Comparison of ENCODE assay signal across 27 cellular contexts in the genomic region with DNA sequence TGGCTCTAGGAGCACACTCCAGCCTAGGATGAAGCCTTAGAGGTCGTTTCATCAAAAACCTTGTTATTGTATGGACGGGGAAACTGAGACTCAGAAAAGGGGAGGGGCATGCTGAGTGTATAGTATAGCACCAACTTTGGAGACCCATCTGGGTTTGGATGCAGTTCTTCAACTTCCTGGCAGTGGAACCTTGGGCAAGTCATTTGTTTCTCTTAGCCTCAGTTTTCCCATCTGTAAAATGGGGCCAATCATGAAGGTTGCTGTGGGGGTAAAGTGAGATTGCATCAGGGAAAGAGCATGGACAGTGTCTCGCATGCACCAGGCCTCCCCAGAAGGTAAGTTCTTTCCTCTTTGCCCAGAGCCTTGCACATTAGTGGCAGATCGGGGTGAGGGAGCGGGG. TPM values are rescaled to one million over a fixed set of nuclear protein-coding genes. Genes with fewer than 3 reads are reported as not detected.
A peak's percentile ranks its signal among the peaks of the same experiment; 100 is the strongest.
DNase-seq lines count a peak whose midpoint lies in the region; ATAC-seq, FAIRE-seq and TF ChIP-seq lines count a peak whose summit lies in the region.
"Had no signal": no experiment of that assay in that cellular context is flagged by ENCODE, and none has a peak within 500 bp of the region (broad histone marks: within the 10 kb centered on the region; RNA-seq: fewer than 3 reads in every experiment).

No MANE protein-coding gene starts in this region.

- H2AK5ac ChIP-seq in IMR-90 (ENCODE audit: low read depth, low read length) (no peak overlapping the region), H1 (ENCODE audit: low read depth, low read length) (no peak overlapping the region)

- TF ChIP-seq CTCF in HCT116 (IDR thresholded peaks at IDR 0.05 in 2 of 3, conservative IDR thresholded peaks at IDR 0.05 in 1 of 3; ENCODE audit: borderline replicate concordance in 1 of 3, insufficient read depth in 1 of 3, low read depth in 2 of 3, low read length in 2 of 3), result no peak
- no peak for TF ChIP-seq CTCF in IMR-90 (conservative IDR thresholded peaks at IDR 0.05; ENCODE audit: low read depth, low read length)
- no peak for TF ChIP-seq CTCF in H1 (IDR thresholded peaks at IDR 0.05; ENCODE audit: control extremely low read depth in 1 of 3, insufficient read depth in 1 of 3, low read depth in 1 of 3, low read length in 3 of 3)

- no peak overlapping the region for H2BK12ac ChIP-seq in H1 (ENCODE audit: low read depth, low read length)

- no peak for ATAC-seq in HCT116
- ATAC-seq in IMR-90 (ENCODE audit: low read depth), result no peak
- ATAC-seq in stimulated activated naive CD8-positive, alpha-beta T cell treated with anti-CD3 and anti-CD28 coated beads, Interleukin-15, Interleukin-2, amounts not matched to agents 100 U/mL and 50 U/mL, for 24 hours, result no peak
- no peak for ATAC-seq in GM21515 (IDR thresholded peaks at IDR 0.05; ENCODE audit: unreplicated experiment)

- H3K79me1 ChIP-seq in IMR-90 (ENCODE audit: low read depth in 1 of 2, low read length in 2 of 2) (no peaks in the 10 kb centered on the region), H1 (ENCODE audit: low read depth, low read length) (no peaks in the 10 kb centered on the region)

- H3K4me1 ChIP-seq in HCT116 (ENCODE audit: control insufficient read depth in 1 of 2, insufficient read depth in 2 of 2, low read length in 2 of 2), result peaks cover 6 to 16% of the 10 kb centered on the region in 2 experiments; a peak in 3 of 4 replicates
- no peaks in the 10 kb centered on the region for H3K4me1 ChIP-seq in IMR-90 (ENCODE audit: control insufficient read depth, insufficient read depth, low read length)
- no peaks in the 10 kb centered on the region for H3K4me1 ChIP-seq in H1 (replicated peaks in 1 of 4; ENCODE audit: control insufficient read depth in 3 of 4, insufficient read depth in 4 of 4, low read length in 3 of 4)
- H3K4me1 ChIP-seq in effector memory CD4-positive, alpha-beta T cell (ENCODE audit: control insufficient read depth, insufficient read depth, low read length, poor library complexity, severe bottlenecking), result no peaks in the 10 kb centered on the region
- H3K4me1 ChIP-seq: BLaER1 had no signal

- H3K18ac ChIP-seq in IMR-90 (ENCODE audit: low read depth, low read length) (no peak overlapping the region), H1 (ENCODE audit: extremely low read depth, low read length) (no peak overlapping the region)

- no peak overlapping the region for H4K8ac ChIP-seq in IMR-90 (ENCODE audit: low read depth in 2 of 2, low read length in 2 of 2)
- no peak overlapping the region for H4K8ac ChIP-seq in H1 (ENCODE audit: extremely low read depth, insufficient read depth, low read length)

- H4K20me1 ChIP-seq in HCT116 (ENCODE audit: insufficient read depth) (no peaks in the 10 kb centered on the region), IMR-90 (ENCODE audit: insufficient read depth, low read length) (no peaks in the 10 kb centered on the region), H1 (replicated peaks in 1 of 2; ENCODE audit: control insufficient read depth in 1 of 2, insufficient read depth in 2 of 2, low read length in 2 of 2) (no peaks in the 10 kb centered on the region)
- H4K20me1 ChIP-seq: BLaER1 had no signal

- H2BK5ac ChIP-seq in IMR-90 (ENCODE audit: low read depth, low read length, poor library complexity, severe bottlenecking) (no peak overlapping the region), H1 (ENCODE audit: low read depth, low read length) (no peak overlapping the region)

- H3K23me2 ChIP-seq in H1 (ENCODE audit: low read depth, low read length), result no peaks in the 10 kb centered on the region

- H2AFZ ChIP-seq in HCT116 (ENCODE audit: low read depth, low read length, poor library complexity, severe bottlenecking) (no peak overlapping the region), IMR-90 (replicated peaks; ENCODE audit: low read length, poor library complexity) (peak overlapping the region; percentile 43), H1 (ENCODE audit: low read length) (no peak overlapping the region)

- H3K4ac ChIP-seq in IMR-90 (ENCODE audit: low read depth, low read length), result no peak overlapping the region
- H3K4ac ChIP-seq in H1 (replicated peaks; ENCODE audit: insufficient read length, low read depth, low read length), result no peak overlapping the region

- H3K27ac ChIP-seq in HCT116 (ENCODE audit: low read depth, low read length) (peak overlapping the region; percentile 97; the same call in 1 of the 2 replicates), IMR-90 (ENCODE audit: insufficient read depth, low read length) (no peak overlapping the region), H1 (ENCODE audit: low read depth, low read length) (no peak overlapping the region)
- no peak overlapping the region for H3K27ac ChIP-seq in effector memory CD4-positive, alpha-beta T cell (ENCODE audit: insufficient read depth, low read length, poor library complexity, severe bottlenecking)
- H3K27ac ChIP-seq: BLaER1 had no signal

- in situ Hi-C loops in IMR-90 (cut with MboI; ENCODE audit: low sequenced_read_pairs), result no loop called here

- H2BK20ac ChIP-seq in IMR-90 (ENCODE audit: low read depth, low read length), result no peak overlapping the region
- H2BK20ac ChIP-seq in H1 (ENCODE audit: low read length), result no peak overlapping the region

- H2BK15ac ChIP-seq in IMR-90 (ENCODE audit: low read depth, low read length) (no peak overlapping the region), H1 (ENCODE audit: low read length) (no peak overlapping the region)

- no peak for FAIRE-seq in H1 (lab: Jason Lieb, UNC)
- FAIRE-seq: A204.1, GM12891, GM19239 had no signal

- H4K5ac ChIP-seq in IMR-90 (ENCODE audit: low read depth, low read length) (no peak overlapping the region), H1 (ENCODE audit: insufficient read length, low read depth, low read length) (no peak overlapping the region)

- TF ChIP-seq POLR2A in HCT116 (IDR thresholded peaks at IDR 0.05; ENCODE audit: borderline replicate concordance, extremely low read depth, insufficient read depth, insufficient read length) (no peak), IMR-90 (IDR thresholded peaks at IDR 0.05; ENCODE audit: low read depth, low read length) (no peak), H1 (IDR thresholded peaks at IDR 0.05; ENCODE audit: control extremely low read depth in 1 of 2, low read depth in 2 of 2, low read length in 2 of 2) (no peak)

- no peak overlapping the region for H2BK120ac ChIP-seq in IMR-90 (ENCODE audit: low read depth, low read length)
- H2BK120ac ChIP-seq in H1 (replicated peaks; ENCODE audit: low read depth, low read length), result no peak overlapping the region

- H3K4me2 ChIP-seq in HCT116 (ENCODE audit: low read length) (peak overlapping the region; percentile 98), IMR-90 (ENCODE audit: low read depth, low read length) (no peak overlapping the region), H1 (ENCODE audit: insufficient read depth in 1 of 2, low read depth in 2 of 2, low read length in 2 of 2) (no peak overlapping the region)
- H3K4me2 ChIP-seq: BLaER1 had no signal

- no peak overlapping the region for H2AK9ac ChIP-seq in IMR-90 (replicated peaks; ENCODE audit: low read depth, low read length, poor library complexity)

- H3K23ac ChIP-seq in IMR-90 (ENCODE audit: low read depth, low read length) (no peak overlapping the region), H1 (ENCODE audit: insufficient read length) (no peak overlapping the region)

- no peaks in the 10 kb centered on the region for H3K9me2 ChIP-seq in HCT116 (ENCODE audit: insufficient read depth)

- TF ChIP-seq RAD21 in HCT116 (IDR thresholded peaks at IDR 0.05; ENCODE audit: low read depth) (no peak), IMR-90 (IDR thresholded peaks at IDR 0.05; ENCODE audit: low read length) (no peak), H1 (IDR thresholded peaks at IDR 0.05 in 1 of 2, conservative IDR thresholded peaks at IDR 0.05 in 1 of 2; ENCODE audit: low read depth in 2 of 2, low read length in 2 of 2) (no peak)

- H3K9me1 ChIP-seq in IMR-90 (ENCODE audit: insufficient read depth, low read length), result no peaks in the 10 kb centered on the region

- intact Hi-C loops in HCT116 (cut with micrococcal nuclease), result loop anchor here (2.0 kb wide), 1 partner anchor 130 kb away; no protein-coding TSS in a partner anchor
- intact Hi-C loops in IMR-90 (cut with micrococcal nuclease), result no loop called here

- H3K9me3 ChIP-seq in HCT116 (ENCODE audit: control insufficient read depth in 1 of 2, insufficient read depth in 1 of 2, low read depth in 1 of 2, low read length in 2 of 2) (no peaks in the 10 kb centered on the region), IMR-90 (ENCODE audit: control insufficient read depth, insufficient read depth, low read length) (no peaks in the 10 kb centered on the region), H1 (ENCODE audit: insufficient read depth in 2 of 2, low read depth in 1 of 2, low read length in 1 of 2) (peaks cover 2 to 3% of the 10 kb centered on the region in 2 experiments; a peak in 1 of 4 replicates)
- no peaks in the 10 kb centered on the region for H3K9me3 ChIP-seq in effector memory CD4-positive, alpha-beta T cell (ENCODE audit: control insufficient read depth, low read length)
- H3K9me3 ChIP-seq: BE2C, BLaER1 had no signal

- dilution Hi-C loops in IMR-90 (cut with HindIII; ENCODE audit: low sequenced_read_pairs, unreplicated experiment), result no loop called here

- H3K79me2 ChIP-seq in HCT116 (ENCODE audit: insufficient read depth, low read length), result no peaks in the 10 kb centered on the region
- no peaks in the 10 kb centered on the region for H3K79me2 ChIP-seq in H1 (ENCODE audit: control insufficient read depth in 1 of 2, insufficient read depth in 2 of 2, low read length in 2 of 2)

- no peak overlapping the region for H3K9ac ChIP-seq in HCT116 (ENCODE audit: low read length)
- no peak overlapping the region for H3K9ac ChIP-seq in IMR-90 (ENCODE audit: low read depth, low read length)
- H3K9ac ChIP-seq in H1 (replicated peaks in 1 of 4; ENCODE audit: extremely low read depth in 1 of 4, low read depth in 3 of 4, low read length in 3 of 4), result no peak overlapping the region
- H3K9ac ChIP-seq: BLaER1 had no signal

- H3K14ac ChIP-seq in IMR-90 (replicated peaks; ENCODE audit: low read depth, low read length), result no peak overlapping the region
- no peak overlapping the region for H3K14ac ChIP-seq in H1 (ENCODE audit: insufficient read length)

- H4K91ac ChIP-seq in IMR-90 (ENCODE audit: insufficient read depth, low read depth, low read length) (no peak overlapping the region), H1 (replicated peaks; ENCODE audit: insufficient read length, low read length) (no peak overlapping the region)

- no peak for DNase-seq in HCT116 (ENCODE audit: low read depth, low spot score)
- no peak for DNase-seq in IMR-90
- DNase-seq in H1 (ENCODE audit: low read depth in 1 of 2, low spot score in 2 of 2), result no peak
- DNase-seq in effector memory CD4-positive, alpha-beta T cell, result no peak
- DNase-seq in stimulated activated naive CD8-positive, alpha-beta T cell treated with anti-CD3 and anti-CD28 coated beads, Interleukin-15, Interleukin-2, amounts not matched to agents 100 U/mL and 50 U/mL, for 24 hours, result no peak
- DNase-seq: 8988T; ACHN; BE2C; C1 segment of cervical spinal cord; CD4-positive, alpha-beta memory T cell; CD4-positive, CD25-positive, alpha-beta regulatory T cell; CD8-positive, alpha-beta memory T cell; COR-L47; DMS 273 treated with DMSO at 0.1 percent for 48 hours; DMS153; DMS53; DMS79; DND-41; EL; GDM1 had no signal

- H3K4me3 ChIP-seq in HCT116 (replicated peaks in 1 of 2; ENCODE audit: low read depth in 1 of 2, low read length in 2 of 2) (peak overlapping the region; percentile 82 to 83; a peak in 2 of 4 replicates), IMR-90 (ENCODE audit: insufficient read depth, low read depth, low read length) (no peak overlapping the region), H1 (ENCODE audit: extremely low read depth in 1 of 4, insufficient read depth in 2 of 4, low read depth in 3 of 4, low read length in 4 of 4) (no peak overlapping the region)
- H3K4me3 ChIP-seq in effector memory CD4-positive, alpha-beta T cell (ENCODE audit: insufficient read depth, low read depth, low read length, poor library complexity, severe bottlenecking), result no peak overlapping the region
- H3K4me3 ChIP-seq: BLaER1 had no signal

- H3K27me3 ChIP-seq in HCT116 (ENCODE audit: insufficient read depth, low read length), result no peaks in the 10 kb centered on the region
- peaks cover 38% of the 10 kb centered on the region for H3K27me3 ChIP-seq in IMR-90 (ENCODE audit: control insufficient read depth, insufficient read depth, low read length)
- peaks cover 0 to 18% (median 2%) of the 10 kb centered on the region in 4 experiments; a peak in 5 of 7 replicates for H3K27me3 ChIP-seq in H1 (replicated peaks in 1 of 4; ENCODE audit: control insufficient read depth in 3 of 4, extremely low read depth in 1 of 4, insufficient read depth in 3 of 4, low read length in 3 of 4)
- H3K27me3 ChIP-seq in effector memory CD4-positive, alpha-beta T cell (replicated peaks; ENCODE audit: control insufficient read depth, insufficient read depth, low read length, poor library complexity, severe bottlenecking), result no peaks in the 10 kb centered on the region
- H3K27me3 ChIP-seq: BE2C, BLaER1 had no signal

- no TSS peak for BruUV-seq in HCT116 (replicated peaks; lab: Mats Ljungman, UMichigan)
- BruUV-seq in IMR-90 (replicated peaks; lab: Mats Ljungman, UMichigan), result no TSS peak

- CTCF ChIA-PET in HCT116 (lab: Charles Lee), result interaction anchor here (0.9 kb wide), 1 partner anchor 631 kb away, joined by 3 read pairs; no protein-coding TSS in a partner anchor
- CTCF ChIA-PET in IMR-90 (lab: Yijun Ruan, JAX), result no interaction called here
- CTCF ChIA-PET in H1 (lab: Charles Lee; ENCODE audit: partially characterized antibody), result interaction anchor here (0.5 to 2.7 kb wide), 6 partner anchors 22 to 142 kb away, joined by 3 to 9 read pairs (median 4); no protein-coding TSS in a partner anchor

- RAD21 ChIA-PET in HCT116 (lab: Charles Lee; ENCODE audit: low non-redundant PET in 1 of 2, low total read pairs in 2 of 2, uncharacterized antibody in 2 of 2, unreplicated experiment in 2 of 2), result interaction anchor here (0.6 to 1.5 kb wide), 2 partner anchors 89 to 128 kb away, joined by 3 to 5 read pairs; no protein-coding TSS in a partner anchor

- POLR2A ChIA-PET in HCT116 (lab: Charles Lee) (no interaction called here), IMR-90 (lab: Charles Lee; ENCODE audit: unreplicated experiment) (no interaction called here), H1 (lab: Charles Lee; ENCODE audit: partially characterized antibody) (interaction anchor here (1.0 to 1.1 kb wide), 2 partner anchors 22 to 84 kb away, joined by 3 read pairs; no protein-coding TSS in a partner anchor)

- WGBS in IMR-90 (ENCODE audit: extremely low coverage in 2 of 2, insufficient read length in 1 of 2), 2 experiments, result no CpG with 5 or more reads among the region's 5 CpGs
- WGBS in H1 (ENCODE audit: extremely low coverage in 1 of 2, insufficient coverage in 1 of 2, insufficient read length in 1 of 2, insufficient replicate concordance in 2 of 2, low coverage in 1 of 2, low lambda C conversion rate in 2 of 2, missing lambda C conversion rate in 1 of 2), 2 experiments, result 91% methylated on average over 5 of the region's 5 CpGs; no CpG with 5 or more reads in 1 of the 2 experiments

- H3K36me3 ChIP-seq in HCT116 (ENCODE audit: control insufficient read depth in 1 of 2, insufficient read depth in 2 of 2, low read length in 2 of 2) (no peaks in the 10 kb centered on the region), IMR-90 (ENCODE audit: control insufficient read depth, insufficient read depth, low read length) (no peaks in the 10 kb centered on the region), H1 (ENCODE audit: control insufficient read depth in 2 of 4, insufficient read depth in 4 of 4, low read length in 3 of 4) (no peaks in the 10 kb centered on the region)
- H3K36me3 ChIP-seq in effector memory CD4-positive, alpha-beta T cell (ENCODE audit: control insufficient read depth, insufficient read depth, low read length), result no peaks in the 10 kb centered on the region
- H3K36me3 ChIP-seq: BE2C, BLaER1 had no signal

- H3K56ac ChIP-seq in IMR-90 (ENCODE audit: extremely low read depth, insufficient read depth, low read length) (no peak overlapping the region), H1 (replicated peaks; ENCODE audit: insufficient read length, low read depth, low read length) (no peak overlapping the region)

- TF ChIP-seq EP300 in H1 (IDR thresholded peaks at IDR 0.05; ENCODE audit: borderline replicate concordance in 1 of 2, low read depth in 2 of 2, low read length in 2 of 2), result no peak

RNA-seq across cellular contexts. Expression of a gene that starts 47.6 kb away (rescaled TPM):
- total RNA-seq in HCT116 (2021; ENCODE audit: unreplicated experiment) (2.4 TPM), IMR-90 (2012; rRNA removed) (under 0.01 TPM in 2 replicates)
- 2.2 and 2.5 TPM in 2 replicates for polyA plus RNA-seq in HCT116 (2012)
- polyA plus RNA-seq in IMR-90 (2012; rRNA removed) (0.32 and 0.36 TPM in 2 replicates), H1 (2011; rRNA removed) (1.9 and 3.8 TPM in 2 replicates)
- 0.21 and 0.26 TPM in 2 replicates for polyA plus RNA-seq in IMR-90 (2012; cell fraction: cytosol; rRNA removed)
- polyA plus RNA-seq in IMR-90 (2012; cell fraction: nucleus; rRNA removed; ENCODE audit: low replicate concordance), result 0.42 and 0.53 TPM in 2 replicates
- total RNA-seq in H1 (2021; fragmentation: NEBNext Ultra II Directional; extraction: Animal tissue kit (Norgen Biotek cat#: 25700)), result 4.4 and 5.1 TPM in 2 replicates
- polyA plus RNA-seq in H1 (2011; cell fraction: cytosol; rRNA removed), result 1.5 TPM
- polyA plus RNA-seq in H1 (2011; cell fraction: nucleus; rRNA removed), result 2.6 TPM
- 2.0 to 4.3 TPM (median 3.4 TPM) in 4 replicates for polyA plus RNA-seq in H1 (2012, experiment 1 of 2)
- polyA plus RNA-seq in H1 (2012, experiment 2 of 2), result 3.1 TPM
- polyA plus RNA-seq in H1 (2013, experiment 1 of 2), result 3.4 TPM
- polyA plus RNA-seq in H1 (2013, experiment 2 of 2), result 3.6 TPM
- 1.5 and 1.9 TPM in 2 replicates for polyA minus RNA-seq in H1 (2011; rRNA and poly(A)+ RNA removed)
- polyA minus RNA-seq in H1 (2011; cell fraction: cytosol; rRNA and poly(A)+ RNA removed), result 3.6 TPM
- polyA minus RNA-seq in H1 (2011; cell fraction: nucleus; rRNA and poly(A)+ RNA removed), result 1.8 TPM
- total RNA-seq: CD4-positive, alpha-beta memory T cell; G401 had no signal
- polyA plus RNA-seq: CD14-positive monocyte; CD8-positive, alpha-beta memory T cell had no signal

Comparison
In these comparisons a context has a peak if more than half of its experiments do, and no peak if none do; other contexts are left out.
1. H3K4me3 ChIP-seq: peak in HCT116 (2 of 2); none in IMR-90 (single experiment), H1 (0 of 4) and effector memory CD4-positive, alpha-beta T cell (single experiment).